In genomic region chr2:104852161-104852689, GRCh38 we compare ENCODE assay signal across 8 cellular contexts. TPM values are rescaled to one million over a fixed set of nuclear protein-coding genes. Genes with fewer than 3 reads are reported as not detected.
DNase-seq lines count a peak whose midpoint lies in the region; ATAC-seq and TF ChIP-seq lines count a peak whose summit lies in the region.

No MANE protein-coding gene starts in this region.

- H3K27me3 ChIP-seq in HAP-1 (ENCODE audit: low read depth), result no peaks in the 10 kb centered on the region
- H3K27me3 ChIP-seq in aorta (ENCODE audit: control insufficient read depth in 1 of 2, insufficient read depth in 2 of 2, low read length in 1 of 2), result no peaks in the 10 kb centered on the region

- peak; percentile 34 for ATAC-seq in memory B cell (ENCODE audit: low read depth)
- ATAC-seq in aorta (ENCODE audit: low FRiP score), result peak; percentile 61
- ATAC-seq in HG03025 (IDR thresholded peaks at IDR 0.05; ENCODE audit: low FRiP score, unreplicated experiment), result no peak

- H3K4me3 ChIP-seq in HAP-1 (peak overlapping the region; percentile 69), astrocyte of the cerebellum (ENCODE audit: low read depth, low read length) (peak overlapping the region; percentile 60), aorta (ENCODE audit: low read length in 2 of 2) (peak overlapping the region; percentile 45 to 88)

- H3K36me3 ChIP-seq in HAP-1 (replicated peaks) (peaks cover under 1% of the 10 kb centered on the region; the same call in 1 of the 2 replicates), aorta (ENCODE audit: control insufficient read depth in 1 of 2, insufficient read depth in 2 of 2, low read length in 1 of 2) (no peaks in the 10 kb centered on the region)

- DNase-seq in ACHN (peak; percentile 59), HAP-1 (ENCODE audit: low spot score in 2 of 2) (peak; percentile 18 to 60), astrocyte of the cerebellum (ENCODE audit: low read depth) (no peak), memory B cell (ENCODE audit: low spot score in 2 of 2) (peak in 1 of 2 donors; percentile 51), aorta (no peak), SHP77 (lab: John Stamatoyannopoulos, UW) (no peak), amniotic stem cell (lab: John Stamatoyannopoulos, UW) (no peak)

- in situ Hi-C loops in ACHN (cut with HindIII; ENCODE audit: low pct_ligation_motif_present, low pct_unique_long_range_greater_than_20kb, low sequenced_read_pairs) (no loop called here), HAP-1 (cut with MboI; ENCODE audit: low sequenced_read_pairs) (loop anchor here (10.0 to 25.0 kb wide), 2 partner anchors 213 to 485 kb away; partner anchors contain the start of genes C2orf49 and TGFBRAP1), astrocyte of the cerebellum (cut with HindIII; ENCODE audit: low sequenced_read_pairs) (no loop called here)

- H3K4me1 ChIP-seq in HAP-1, result peaks cover 34% of the 10 kb centered on the region
- no peaks in the 10 kb centered on the region for H3K4me1 ChIP-seq in aorta (ENCODE audit: control insufficient read depth in 1 of 2, insufficient read depth in 2 of 2, low read length in 2 of 2)

- H3K36me3 Mint-ChIP-seq in memory B cell, result peaks cover 8% of the 10 kb centered on the region

- peak overlapping the region; percentile 94 for H3K27ac Mint-ChIP-seq in memory B cell

- no peaks in the 10 kb centered on the region for H3K9me3 ChIP-seq in HAP-1
- no peaks in the 10 kb centered on the region for H3K9me3 ChIP-seq in aorta (ENCODE audit: control insufficient read depth, low read length)

- H3K4me1 Mint-ChIP-seq in memory B cell, result peaks cover 25% of the 10 kb centered on the region

- H3K27me3 Mint-ChIP-seq in memory B cell, result peaks cover 42% of the 10 kb centered on the region

- peak overlapping the region; percentile 86 for H3K4me3 Mint-ChIP-seq in memory B cell

- no peak for TF ChIP-seq CTCF in astrocyte of the cerebellum (IDR thresholded peaks at IDR 0.05; ENCODE audit: low read depth, low read length, missing control alignments)

- intact Hi-C loops in aorta (cut with DNase I), result no loop called here

- whole genome bisulfite sequencing in aorta, 2 donors, result 1 to 2% methylated on average over 36 to 37 of the region's 37 CpGs

- H3K9me3 Mint-ChIP-seq in memory B cell, result peaks cover 2% of the 10 kb centered on the region

- H3K27ac ChIP-seq in aorta (ENCODE audit: low read depth in 1 of 2, low read length in 2 of 2), result peak overlapping the region in 1 of 2 donors; percentile 62

RNA-seq across cellular contexts. Expression of gene POU3F3, which starts 1.7 kb away (rescaled TPM):
- total RNA-seq in aorta, result under 1 TPM in 1 of 2 donors, not detected in 1; 0.15 TPM
- under 1 TPM; 0.25 to 0.74 TPM for polyA plus RNA-seq in aorta

Comparison
In these comparisons a context has a peak if more than half of its experiments do, and no peak if none do; other contexts are left out.
1. DNase-seq: peak in ACHN (single experiment) and HAP-1 (2 of 2); none in astrocyte of the cerebellum (single experiment), aorta (0 of 2), SHP77 (0 of 2) and amniotic stem cell (single experiment).
2. Peak in every context shown above with its lines, with median percentiles within 50 percentile points of each other: H3K4me3 ChIP-seq.